1 cellular context compared by ENCODE assay signal in the genomic region with DNA sequence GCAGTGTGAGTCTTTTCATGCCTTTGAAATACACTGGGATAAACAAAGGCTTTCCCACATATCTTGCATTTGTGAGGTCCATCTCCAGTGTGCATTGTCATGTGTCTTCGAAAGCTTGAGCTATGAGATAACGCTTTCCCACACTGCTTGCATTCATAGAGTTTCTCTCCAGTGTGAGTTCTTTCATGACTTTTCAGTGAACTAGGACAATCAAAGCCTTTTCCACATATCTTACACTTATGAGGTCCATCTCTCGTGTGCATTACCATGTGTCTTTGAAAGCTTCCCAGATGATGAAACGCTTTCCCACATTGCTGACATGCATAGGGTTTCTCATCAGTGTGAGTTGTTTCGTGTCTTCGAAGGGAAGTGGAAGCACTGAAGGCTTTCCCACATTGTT. TPM values are rescaled to one million over a fixed set of nuclear protein-coding genes. Genes with fewer than 3 reads are reported as not detected.
"Had no signal": no experiment of that assay in that cellular context is flagged by ENCODE, and none has a peak within 500 bp of the region (broad histone marks: within the 10 kb centered on the region; RNA-seq: fewer than 3 reads in every experiment).

No MANE protein-coding gene starts in this region.

RNA-seq across cellular contexts. Expression of gene ZNF563, which starts 57.7 kb away (rescaled TPM):
- total RNA-seq: astrocyte had no signal
